9 cellular contexts compared by ENCODE assay signal in genomic region chr2:17879137-17879912, GRCh38.
DNase-seq lines count a peak whose midpoint lies in the region; ATAC-seq lines count a peak whose summit lies in the region.
"Had no signal": no experiment of that assay in that cellular context is flagged by ENCODE, and none has a peak within 500 bp of the region (broad histone marks: within the 10 kb centered on the region; RNA-seq: fewer than 3 reads in every experiment).

No MANE protein-coding gene starts in this region.

- peaks cover 69% of the 10 kb centered on the region for H3K27me3 Mint-ChIP-seq in T-helper 2 cell treated with Interferon-gamma antibody and Interleukin-4, amounts not matched to agents 5 μg/mL and 100 μg/mL, for 36 hours (ENCODE audit: low read depth)

- no peak for DNase-seq in T-helper 2 cell treated with Interferon-gamma antibody and Interleukin-4, amounts not matched to agents 5 μg/mL and 100 μg/mL, for 36 hours (ENCODE audit: low spot score)
- DNase-seq in T-helper 2 cell (no peak), NCI-H748 (lab: John Stamatoyannopoulos, UW; ENCODE audit: unreplicated experiment) (peak; percentile 91), T47D (ENCODE audit: low read depth in 1 of 2, low spot score in 1 of 2) (peak; percentile 60 to 87), islet precursor cell (peak; percentile 92)
- peak; percentile 26 for DNase-seq in stimulated activated CD8-positive, alpha-beta memory T cell treated with anti-CD3 and anti-CD28 coated beads, Interleukin-4, amount 100 ng/mL, for 48 hours
- DNase-seq in central memory CD4-positive, alpha-beta T cell: no peak
- DNase-seq: DND-41 had no signal

- no peak overlapping the region for H3K27ac Mint-ChIP-seq in T-helper 2 cell treated with Interferon-gamma antibody and Interleukin-4, amounts not matched to agents 5 μg/mL and 100 μg/mL, for 36 hours

- peaks cover 3% of the 10 kb centered on the region for H3K4me1 Mint-ChIP-seq in T-helper 2 cell treated with Interferon-gamma antibody and Interleukin-4, amounts not matched to agents 5 μg/mL and 100 μg/mL, for 36 hours (ENCODE audit: low read depth)

- H3K9me3 Mint-ChIP-seq in T-helper 2 cell treated with Interferon-gamma antibody and Interleukin-4, amounts not matched to agents 5 μg/mL and 100 μg/mL, for 36 hours: no peaks in the 10 kb centered on the region

- H3K36me3 Mint-ChIP-seq in T-helper 2 cell treated with Interferon-gamma antibody and Interleukin-4, amounts not matched to agents 5 μg/mL and 100 μg/mL, for 36 hours (ENCODE audit: low read depth): no peaks in the 10 kb centered on the region

- peak overlapping the region; percentile 79 for H3K4me3 Mint-ChIP-seq in T-helper 2 cell treated with Interferon-gamma antibody and Interleukin-4, amounts not matched to agents 5 μg/mL and 100 μg/mL, for 36 hours

- ATAC-seq in HG03066 (IDR thresholded peaks at IDR 0.05; ENCODE audit: low read depth, unreplicated experiment): peak; percentile 13

- in situ Hi-C loops in T47D (cut with HindIII; ENCODE audit: low pct_unique_long_range_greater_than_20kb, low sequenced_read_pairs): no loop called here

Comparison
In these comparisons a context has a peak if more than half of its experiments do, and no peak if none do; other contexts are left out.
1. DNase-seq: peak in NCI-H748 (single experiment), T47D (2 of 2), islet precursor cell (single experiment) and stimulated activated CD8-positive, alpha-beta memory T cell treated with anti-CD3 and anti-CD28 coated beads, Interleukin-4, amount 100 ng/mL, for 48 hours (single experiment); none in T-helper 2 cell treated with Interferon-gamma antibody and Interleukin-4, amounts not matched to agents 5 μg/mL and 100 μg/mL, for 36 hours (single experiment), T-helper 2 cell (0 of 5) and central memory CD4-positive, alpha-beta T cell (single experiment).